Comparison of ENCODE assay signal across 1 cellular context in the genomic region with DNA sequence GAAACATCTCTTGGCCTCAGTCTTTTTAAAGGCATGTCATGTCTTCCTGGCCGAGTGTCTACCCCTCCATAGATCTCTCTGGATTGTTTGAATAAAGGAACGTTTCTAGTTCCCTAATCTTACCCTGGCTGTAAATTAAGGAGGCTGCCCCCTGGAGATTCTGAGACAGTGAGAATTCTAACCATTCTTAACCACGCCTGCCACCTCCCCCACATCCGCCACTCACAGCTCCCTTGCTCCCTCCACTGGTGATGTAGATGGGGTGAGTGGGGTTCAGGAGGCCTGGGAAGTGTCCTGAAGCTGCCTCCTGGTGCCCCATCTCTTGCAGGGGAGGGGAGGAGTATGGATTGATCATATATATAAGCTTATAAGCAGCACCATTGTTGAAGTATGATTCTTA.
TF ChIP-seq lines count a peak whose summit lies in the region.

No MANE protein-coding gene starts in this region.

TF ChIP-seq in HepG2, 621 proteins besides CTCF, POLR2A, EP300 and RAD21:
- TF ChIP-seq ZNF10 (CRISPR knock-in tag; IDR thresholded peaks at IDR 0.05; ENCODE audit: borderline replicate concordance, low read depth): no peak
- TF ChIP-seq PHF8 (CRISPR knock-in tag; IDR thresholded peaks at IDR 0.05): no peak
- TF ChIP-seq ZNF776 (CRISPR knock-in tag; IDR thresholded peaks at IDR 0.05): no peak
